Comparison of ENCODE assay signal across 11 cellular contexts in the genomic region with DNA sequence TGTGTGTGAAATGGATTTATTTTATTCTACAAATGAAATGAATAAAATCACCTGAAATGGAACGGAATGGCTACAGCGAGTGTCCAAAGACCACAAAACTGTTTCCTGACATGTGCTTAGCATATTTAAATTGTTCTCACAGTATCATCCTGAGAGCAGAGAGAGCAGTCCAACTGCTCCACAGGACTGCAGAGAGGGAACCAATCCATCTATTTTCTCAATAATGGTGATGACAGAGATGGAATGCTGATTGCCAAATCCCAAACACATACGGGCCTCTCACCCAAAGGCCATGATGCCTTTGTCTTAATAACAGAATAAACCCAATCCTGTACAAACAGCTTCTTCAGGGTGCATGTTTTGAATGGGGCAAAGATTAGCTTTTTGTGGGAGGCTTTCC.
"Had no signal": no experiment of that assay in that cellular context is flagged by ENCODE, and none has a peak within 500 bp of the region (broad histone marks: within the 10 kb centered on the region; RNA-seq: fewer than 3 reads in every experiment).

No MANE protein-coding gene starts in this region.

- H3K4me1 ChIP-seq: colonic mucosa, foreskin keratinocyte, neural progenitor cell had no signal

- H3K9me3 Mint-ChIP-seq: activated naive CD4-positive, alpha-beta T cell treated with anti-CD3 and anti-CD28 coated beads for 36 hours; neural progenitor cell; stimulated activated naive CD8-positive, alpha-beta T cell treated with anti-CD3 and anti-CD28 coated beads, Interleukin-15, amount 100 ng/mL, for 72 hours had no signal

- H3K27me3 ChIP-seq: colonic mucosa, foreskin keratinocyte, neural progenitor cell, ovary had no signal

- DNase-seq: activated CD4-positive, alpha-beta T cell treated with anti-CD3 and anti-CD28 coated beads, Interleukin-2, amount 50 U/mL, for 48 hours; activated CD4-positive, CD25-positive, alpha-beta regulatory T cell treated with anti-CD3 and anti-CD28 coated beads, Interleukin-2, amount 50 U/mL, for 72 hours; activated naive CD4-positive, alpha-beta T cell treated with anti-CD3 and anti-CD28 coated beads for 36 hours; colonic mucosa; effector memory CD4-positive, alpha-beta T cell; foreskin keratinocyte; ovary; stimulated activated CD4-positive, alpha-beta T cell treated with anti-CD3 and anti-CD28 coated beads, Interleukin-4, amount 100 ng/mL, for 4 hours; stimulated activated naive CD8-positive, alpha-beta T cell treated with anti-CD3 and anti-CD28 coated beads, Interleukin-15, amount 100 ng/mL, for 72 hours had no signal

- H3K36me3 ChIP-seq: ovary had no signal

- H3K27me3 Mint-ChIP-seq: stimulated activated naive CD8-positive, alpha-beta T cell treated with anti-CD3 and anti-CD28 coated beads, Interleukin-15, amount 100 ng/mL, for 72 hours had no signal

- H3K9ac ChIP-seq: neural progenitor cell had no signal

- H3K4me3 ChIP-seq: colonic mucosa, neural progenitor cell, ovary had no signal

- H3K9me3 ChIP-seq: colonic mucosa, ovary had no signal

- H3K27ac ChIP-seq: colonic mucosa, epithelial cell of prostate, foreskin keratinocyte, neural progenitor cell, ovary had no signal

- H3K4me2 ChIP-seq: neural progenitor cell had no signal

- H3K27ac Mint-ChIP-seq: neural progenitor cell had no signal

- H2AFZ ChIP-seq: neural progenitor cell had no signal

- H3K4me1 Mint-ChIP-seq: neural progenitor cell had no signal

- H3K4me3 Mint-ChIP-seq: activated naive CD4-positive, alpha-beta T cell treated with anti-CD3 and anti-CD28 coated beads for 36 hours; neural progenitor cell; stimulated activated naive CD8-positive, alpha-beta T cell treated with anti-CD3 and anti-CD28 coated beads, Interleukin-15, amount 100 ng/mL, for 72 hours had no signal
